In genomic region chr2:163877316-163877715, GRCh38 we compare ENCODE assay signal across 14 cellular contexts.
DNase-seq lines count a peak whose midpoint lies in the region; ATAC-seq and TF ChIP-seq lines count a peak whose summit lies in the region.
"Had no signal": no experiment of that assay in that cellular context is flagged by ENCODE, and none has a peak within 500 bp of the region (broad histone marks: within the 10 kb centered on the region; RNA-seq: fewer than 3 reads in every experiment).

No MANE protein-coding gene starts in this region.

- no peak overlapping the region for H3K4me3 ChIP-seq in skeletal muscle cell (ENCODE audit: low read depth, low read length)

- H3K36me3 Mint-ChIP-seq in CD14-positive monocyte, result no peaks in the 10 kb centered on the region
- H3K36me3 Mint-ChIP-seq: activated naive CD8-positive, alpha-beta T cell treated with anti-CD3 and anti-CD28 coated beads for 36 hours had no signal

- intact Hi-C loops in posterior vena cava (cut with DNase I) (no loop called here), CD14-positive monocyte (cut with micrococcal nuclease) (no loop called here)

- no peaks in the 10 kb centered on the region for H3K27me3 Mint-ChIP-seq in CD14-positive monocyte (ENCODE audit: low read depth in 3 of 3)
- H3K27me3 Mint-ChIP-seq: activated CD4-positive, alpha-beta memory T cell treated with anti-CD3 and anti-CD28 coated beads, Interleukin-2, amount 10 ng/mL, durations not matched to agents 7 days and 5 days; activated naive CD8-positive, alpha-beta T cell treated with anti-CD3 and anti-CD28 coated beads for 36 hours had no signal

- ATAC-seq in SK-N-SH treated with all-trans-retinoic acid at 6 μM for 48 hours, result peak; percentile 68
- no peak for ATAC-seq in GM21723 (IDR thresholded peaks at IDR 0.05; ENCODE audit: unreplicated experiment)
- ATAC-seq: esophagus mucosa had no signal

- TF ChIP-seq CTCF in CD14-positive monocyte (IDR thresholded peaks at IDR 0.05), result no peak

- DNase-seq in GM04503 (ENCODE audit: low read depth) (peak; percentile 84), foreskin melanocyte (peak; percentile 3), skeletal muscle cell (ENCODE audit: low read depth) (peak; percentile 41), NOMO-1 treated with DMSO at 0.1 percent for 48 hours (lab: John Stamatoyannopoulos, UW; ENCODE audit: unreplicated experiment) (no peak), posterior vena cava (ENCODE audit: low spot score) (no peak), CD14-positive monocyte (ENCODE audit: low spot score) (no peak)
- DNase-seq: activated CD4-positive, alpha-beta memory T cell treated with anti-CD3 and anti-CD28 coated beads, Interleukin-2, amount 10 ng/mL, durations not matched to agents 7 days and 5 days; activated naive CD8-positive, alpha-beta T cell treated with anti-CD3 and anti-CD28 coated beads for 36 hours; MM.1S; NCI-H510A; stimulated activated CD4-positive, alpha-beta T cell treated with anti-CD3 and anti-CD28 coated beads, Interleukin-12 subunit alpha, Interleukin-12 subunit beta, amount 100 ng/mL, for 4 hours had no signal

- H3K4me1 Mint-ChIP-seq in CD14-positive monocyte, result no peaks in the 10 kb centered on the region
- H3K4me1 Mint-ChIP-seq: activated CD4-positive, alpha-beta memory T cell treated with anti-CD3 and anti-CD28 coated beads, Interleukin-2, amount 10 ng/mL, durations not matched to agents 7 days and 5 days; activated naive CD8-positive, alpha-beta T cell treated with anti-CD3 and anti-CD28 coated beads for 36 hours had no signal

- H3K4me3 Mint-ChIP-seq in CD14-positive monocyte, result no peak overlapping the region
- H3K4me3 Mint-ChIP-seq: activated CD4-positive, alpha-beta memory T cell treated with anti-CD3 and anti-CD28 coated beads, Interleukin-2, amount 10 ng/mL, durations not matched to agents 7 days and 5 days; activated naive CD8-positive, alpha-beta T cell treated with anti-CD3 and anti-CD28 coated beads for 36 hours had no signal

- H3K9me3 Mint-ChIP-seq in CD14-positive monocyte, result peaks cover 0 to 3% (median 0%) of the 10 kb centered on the region in 7 donors
- H3K9me3 Mint-ChIP-seq: activated CD4-positive, alpha-beta memory T cell treated with anti-CD3 and anti-CD28 coated beads, Interleukin-2, amount 10 ng/mL, durations not matched to agents 7 days and 5 days had no signal

- H3K27ac Mint-ChIP-seq in CD14-positive monocyte, result no peak overlapping the region
- H3K27ac Mint-ChIP-seq: activated CD4-positive, alpha-beta memory T cell treated with anti-CD3 and anti-CD28 coated beads, Interleukin-2, amount 10 ng/mL, durations not matched to agents 7 days and 5 days; activated naive CD8-positive, alpha-beta T cell treated with anti-CD3 and anti-CD28 coated beads for 36 hours had no signal

TF ChIP-seq in SK-N-SH treated with all-trans-retinoic acid at 6 μM for 48 hours, 23 proteins besides CTCF, POLR2A, EP300 and RAD21:
- TF ChIP-seq ESRRG (CRISPR knock-in tag; IDR thresholded peaks at IDR 0.05), result no peak
- TF ChIP-seq ISL1 (CRISPR knock-in tag; IDR thresholded peaks at IDR 0.05), result peak; percentile 57

Comparison
In these comparisons a context has a peak if more than half of its experiments do, and no peak if none do; other contexts are left out.
1. DNase-seq: peak in GM04503 (single experiment), foreskin melanocyte (single experiment) and skeletal muscle cell (single experiment); none in NOMO-1 treated with DMSO at 0.1 percent for 48 hours (single experiment), posterior vena cava (single experiment) and CD14-positive monocyte (single experiment).